In the genomic region with DNA sequence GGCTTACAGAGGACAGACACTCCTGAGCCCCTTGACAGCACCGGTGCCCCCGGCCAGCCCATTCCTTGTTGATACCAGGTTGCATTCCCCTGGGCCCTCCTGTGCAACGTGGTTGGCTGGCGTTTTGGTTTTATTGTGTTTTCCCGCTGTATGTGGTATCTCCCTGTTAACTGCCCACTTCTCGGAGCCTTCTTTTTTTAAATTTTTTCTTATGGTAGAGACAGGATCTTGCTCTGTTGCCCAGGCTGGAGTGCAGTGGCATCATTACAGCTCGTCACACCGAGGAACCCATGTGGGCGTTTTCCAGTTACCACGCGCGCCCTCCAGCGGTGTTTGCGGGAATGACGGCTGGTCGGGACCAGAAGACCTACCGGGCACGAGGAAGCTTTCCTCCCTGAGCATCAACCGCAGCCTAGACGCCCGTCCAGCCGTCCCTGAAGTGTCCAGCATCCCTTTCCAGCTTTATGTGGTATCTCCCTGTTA, we compare ENCODE assay signal across 8 cellular contexts. TPM values are rescaled to one million over a fixed set of nuclear protein-coding genes. Genes with fewer than 3 reads are reported as not detected.
DNase-seq lines count a peak whose midpoint lies in the region; ATAC-seq, FAIRE-seq and TF ChIP-seq lines count a peak whose summit lies in the region.

No MANE protein-coding gene starts in this region.

- TF ChIP-seq CTCF in GM13976 (IDR thresholded peaks at IDR 0.05; ENCODE audit: borderline replicate concordance, control extremely low read depth, extremely low read depth, insufficient read depth, missing control alignments) (peak; percentile 73), H1 (IDR thresholded peaks at IDR 0.05; ENCODE audit: control extremely low read depth in 1 of 3, insufficient read depth in 1 of 3, low read depth in 1 of 3, low read length in 3 of 3) (peak in 2 of 3 experiments; percentile 64 to 72; a peak in 3 of 4 replicates), testis (IDR thresholded peaks at IDR 0.05) (peak; percentile 31 to 66 (median 55))
- peak; percentile 60 for TF ChIP-seq CTCF in activated CD8-positive, alpha-beta T cell treated with anti-CD3 and anti-CD28 coated beads for 36 hours (IDR thresholded peaks at IDR 0.05)

- no peaks in the 10 kb centered on the region for H4K20me1 ChIP-seq in H1 (replicated peaks in 1 of 2; ENCODE audit: control insufficient read depth in 1 of 2, insufficient read depth in 2 of 2, low read length in 2 of 2)

- H3K4me1 ChIP-seq in H1 (replicated peaks in 1 of 4; ENCODE audit: control insufficient read depth in 3 of 4, insufficient read depth in 4 of 4, low read length in 3 of 4): no peaks in the 10 kb centered on the region; a peak in 2 of 7 replicates
- peaks cover 5% of the 10 kb centered on the region for H3K4me1 ChIP-seq in testis

- FAIRE-seq in H1 (lab: Jason Lieb, UNC): no peak

- no peak overlapping the region for H2BK12ac ChIP-seq in H1 (ENCODE audit: low read depth, low read length)

- no peak overlapping the region for H4K8ac ChIP-seq in H1 (ENCODE audit: extremely low read depth, insufficient read depth, low read length)

- H3K56ac ChIP-seq in H1 (replicated peaks; ENCODE audit: insufficient read length, low read depth, low read length): no peak overlapping the region

- POLR2A ChIA-PET in activated CD8-positive, alpha-beta T cell treated with anti-CD3 and anti-CD28 coated beads for 36 hours (lab: Charles Lee): interaction anchor here (0.6 to 2.2 kb wide), 7 partner anchors 15 to 1162 kb away, joined by 3 to 8 read pairs (median 4); a partner anchor contains a TSS
- POLR2A ChIA-PET in H1 (lab: Charles Lee; ENCODE audit: partially characterized antibody): no interaction called here

- H3K9ac ChIP-seq in H1 (replicated peaks in 1 of 4; ENCODE audit: extremely low read depth in 1 of 4, low read depth in 3 of 4, low read length in 3 of 4): no peak overlapping the region

- H3K4ac ChIP-seq in H1 (replicated peaks; ENCODE audit: insufficient read length, low read depth, low read length): no peak overlapping the region

- no peaks in the 10 kb centered on the region for H3K9me3 Mint-ChIP-seq in activated CD8-positive, alpha-beta T cell treated with anti-CD3 and anti-CD28 coated beads for 36 hours
- no peaks in the 10 kb centered on the region for H3K9me3 Mint-ChIP-seq in natural killer cell treated with Interleukin-12 subunit alpha and Interleukin-12 subunit beta and Interleukin-15 and Interleukin-18, amount 100 ng/mL, for 72 hours

- no peak overlapping the region for H3K27ac ChIP-seq in H1 (ENCODE audit: low read depth, low read length)
- no peak overlapping the region for H3K27ac ChIP-seq in testis

- peaks cover 14% of the 10 kb centered on the region for H3K27me3 Mint-ChIP-seq in activated CD8-positive, alpha-beta T cell treated with anti-CD3 and anti-CD28 coated beads for 36 hours
- H3K27me3 Mint-ChIP-seq in natural killer cell treated with Interleukin-12 subunit alpha and Interleukin-12 subunit beta and Interleukin-15 and Interleukin-18, amount 100 ng/mL, for 72 hours: peaks cover 11 to 16% of the 10 kb centered on the region in 2 donors

- H3K36me3 ChIP-seq in H1 (ENCODE audit: control insufficient read depth in 2 of 4, insufficient read depth in 4 of 4, low read length in 3 of 4) (no peaks in the 10 kb centered on the region), testis (ENCODE audit: low read depth, missing control alignments) (no peaks in the 10 kb centered on the region)

- no peaks in the 10 kb centered on the region; a peak in 2 of 7 replicates for H3K27me3 ChIP-seq in H1 (replicated peaks in 1 of 4; ENCODE audit: control insufficient read depth in 3 of 4, extremely low read depth in 1 of 4, insufficient read depth in 3 of 4, low read length in 3 of 4)
- no peaks in the 10 kb centered on the region for H3K27me3 ChIP-seq in testis

- no peaks in the 10 kb centered on the region for H3K36me3 Mint-ChIP-seq in activated CD8-positive, alpha-beta T cell treated with anti-CD3 and anti-CD28 coated beads for 36 hours (ENCODE audit: low read depth)
- H3K36me3 Mint-ChIP-seq in natural killer cell treated with Interleukin-12 subunit alpha and Interleukin-12 subunit beta and Interleukin-15 and Interleukin-18, amount 100 ng/mL, for 72 hours: no peaks in the 10 kb centered on the region

- CTCF ChIA-PET in activated CD8-positive, alpha-beta T cell treated with anti-CD3 and anti-CD28 coated beads for 36 hours (lab: Charles Lee): interaction anchor here (0.7 to 8.0 kb wide), 24 partner anchors 10 to 211 kb away, joined by 3 to 87 read pairs (median 4); a partner anchor contains a TSS
- CTCF ChIA-PET in H1 (lab: Charles Lee; ENCODE audit: partially characterized antibody): interaction anchor here (0.5 to 3.2 kb wide), 29 partner anchors 8 to 1690 kb away, joined by 3 to 32 read pairs (median 4); a partner anchor contains a TSS

- no peaks in the 10 kb centered on the region for H3K79me1 ChIP-seq in H1 (ENCODE audit: low read depth, low read length)

- no peak overlapping the region for H2AK5ac ChIP-seq in H1 (ENCODE audit: low read depth, low read length)

- TF ChIP-seq RAD21 in H1 (IDR thresholded peaks at IDR 0.05 in 1 of 2, conservative IDR thresholded peaks at IDR 0.05 in 1 of 2; ENCODE audit: low read depth in 2 of 2, low read length in 2 of 2): peak in 1 of 2 experiments; percentile 45; a peak in 1 of 4 replicates

- H3K14ac ChIP-seq in H1 (ENCODE audit: insufficient read length): no peak overlapping the region

- H3K79me2 ChIP-seq in H1 (ENCODE audit: control insufficient read depth in 1 of 2, insufficient read depth in 2 of 2, low read length in 2 of 2): no peaks in the 10 kb centered on the region

- peak overlapping the region; percentile 60 for H3K4me3 Mint-ChIP-seq in activated CD8-positive, alpha-beta T cell treated with anti-CD3 and anti-CD28 coated beads for 36 hours
- peak overlapping the region; percentile 59 for H3K4me3 Mint-ChIP-seq in natural killer cell treated with Interleukin-12 subunit alpha and Interleukin-12 subunit beta and Interleukin-15 and Interleukin-18, amount 100 ng/mL, for 72 hours

- H3K4me1 Mint-ChIP-seq in activated CD8-positive, alpha-beta T cell treated with anti-CD3 and anti-CD28 coated beads for 36 hours (ENCODE audit: low read depth): peaks cover 15% of the 10 kb centered on the region
- H3K4me1 Mint-ChIP-seq in natural killer cell treated with Interleukin-12 subunit alpha and Interleukin-12 subunit beta and Interleukin-15 and Interleukin-18, amount 100 ng/mL, for 72 hours (ENCODE audit: low read depth in 2 of 2): peaks cover 12% of the 10 kb centered on the region in 2 donors

- no peak overlapping the region for H2BK5ac ChIP-seq in H1 (ENCODE audit: low read depth, low read length)

- 61% methylated on average over 22 of the region's 22 CpGs; no CpG with 5 or more reads in 1 of the 2 experiments for WGBS in H1 (ENCODE audit: extremely low coverage in 1 of 2, insufficient coverage in 1 of 2, insufficient read length in 1 of 2, insufficient replicate concordance in 2 of 2, low coverage in 1 of 2, low lambda C conversion rate in 2 of 2, missing lambda C conversion rate in 1 of 2), 2 experiments
- 19 to 38% methylated on average over 22 of the region's 22 CpGs for WGBS in testis, 2 donors

- H2BK20ac ChIP-seq in H1 (ENCODE audit: low read length): no peak overlapping the region

- intact Hi-C loops in activated CD8-positive, alpha-beta T cell treated with anti-CD3 and anti-CD28 coated beads for 36 hours (cut with micrococcal nuclease): loop anchor here (2.0 kb wide), 1 partner anchor 90 kb away; no protein-coding TSS in a partner anchor
- intact Hi-C loops in testis (cut with DNase I; ENCODE audit: low total_unique reads): loop anchor here (10.0 kb wide), 1 partner anchor 182 kb away; no protein-coding TSS in a partner anchor

- no peak overlapping the region for H2AFZ ChIP-seq in H1 (ENCODE audit: low read length)

- no peak overlapping the region for H2BK15ac ChIP-seq in H1 (ENCODE audit: low read length)

- peak overlapping the region; percentile 88 for H3K27ac Mint-ChIP-seq in activated CD8-positive, alpha-beta T cell treated with anti-CD3 and anti-CD28 coated beads for 36 hours
- peak overlapping the region; percentile 65 to 80 for H3K27ac Mint-ChIP-seq in natural killer cell treated with Interleukin-12 subunit alpha and Interleukin-12 subunit beta and Interleukin-15 and Interleukin-18, amount 100 ng/mL, for 72 hours

- no peaks in the 10 kb centered on the region for H3K23me2 ChIP-seq in H1 (ENCODE audit: low read depth, low read length)

- no peak for TF ChIP-seq EP300 in H1 (IDR thresholded peaks at IDR 0.05; ENCODE audit: borderline replicate concordance in 1 of 2, low read depth in 2 of 2, low read length in 2 of 2)

- peak; percentile 71 for ATAC-seq in activated CD8-positive, alpha-beta T cell treated with anti-CD3 and anti-CD28 coated beads for 36 hours
- peak; percentile 60 to 61 for ATAC-seq in natural killer cell treated with Interleukin-12 subunit alpha and Interleukin-12 subunit beta and Interleukin-15 and Interleukin-18, amount 100 ng/mL, for 72 hours

- H3K18ac ChIP-seq in H1 (ENCODE audit: extremely low read depth, low read length): no peak overlapping the region

- peaks cover 0 to 2% of the 10 kb centered on the region in 2 experiments; a peak in 2 of 4 replicates for H3K9me3 ChIP-seq in H1 (ENCODE audit: insufficient read depth in 2 of 2, low read depth in 1 of 2, low read length in 1 of 2)
- no peaks in the 10 kb centered on the region for H3K9me3 ChIP-seq in testis

- no peak overlapping the region for H3K4me3 ChIP-seq in H1 (ENCODE audit: extremely low read depth in 1 of 4, insufficient read depth in 2 of 4, low read depth in 3 of 4, low read length in 4 of 4)
- H3K4me3 ChIP-seq in testis: no peak overlapping the region

- TF ChIP-seq POLR2A in H1 (IDR thresholded peaks at IDR 0.05; ENCODE audit: control extremely low read depth in 1 of 2, low read depth in 2 of 2, low read length in 2 of 2) (no peak), testis (IDR thresholded peaks at IDR 0.05) (no peak)

- DNase-seq in ACHN: peak; percentile 30
- DNase-seq in GM13976 (ENCODE audit: low spot score): peak; percentile 85
- DNase-seq in NCI-H748 treated with DMSO at 0.1 percent for 48 hours (lab: John Stamatoyannopoulos, UW): peak; percentile 55
- DNase-seq in activated CD8-positive, alpha-beta T cell treated with anti-CD3 and anti-CD28 coated beads for 36 hours: peak; percentile 95
- peak in 1 of 2 experiments; percentile 97 for DNase-seq in H1 (ENCODE audit: low read depth in 1 of 2, low spot score in 2 of 2)
- DNase-seq in natural killer cell treated with Interleukin-12 subunit alpha and Interleukin-12 subunit beta and Interleukin-15 and Interleukin-18, amount 100 ng/mL, for 72 hours (ENCODE audit: low spot score): peak; percentile 83
- peak; percentile 87 for DNase-seq in testis
- DNase-seq in cortex of kidney (lab: John Stamatoyannopoulos, UW): no peak

- no peak overlapping the region for H4K91ac ChIP-seq in H1 (replicated peaks; ENCODE audit: insufficient read length, low read length)

- H4K5ac ChIP-seq in H1 (ENCODE audit: insufficient read length, low read depth, low read length): no peak overlapping the region

- no peak overlapping the region for H2BK120ac ChIP-seq in H1 (replicated peaks; ENCODE audit: low read depth, low read length)

- H3K23ac ChIP-seq in H1 (ENCODE audit: insufficient read length): no peak overlapping the region

- H3K4me2 ChIP-seq in H1 (ENCODE audit: insufficient read depth in 1 of 2, low read depth in 2 of 2, low read length in 2 of 2): no peak overlapping the region

- in situ Hi-C loops in ACHN (cut with HindIII; ENCODE audit: low pct_ligation_motif_present, low pct_unique_long_range_greater_than_20kb, low sequenced_read_pairs) (no loop called here), GM13976 (cut with MboI; ENCODE audit: low sequenced_read_pairs, unreplicated experiment) (loop anchor here (10.0 kb wide), 1 partner anchor 182 kb away; no protein-coding TSS in a partner anchor)

RNA-seq across cellular contexts. Expression of a gene that starts 16.9 kb away (rescaled TPM):
- total RNA-seq in activated CD8-positive, alpha-beta T cell treated with anti-CD3 and anti-CD28 coated beads for 36 hours: 10 to 100 TPM; 22.1 to 23.5 TPM
- total RNA-seq in H1 (2021; fragmentation: NEBNext Ultra II Directional; extraction: Animal tissue kit (Norgen Biotek cat#: 25700)): 15.5 and 16.6 TPM in 2 replicates
- polyA plus RNA-seq in H1 (2011; rRNA removed) (17.7 and 20.3 TPM in 2 replicates), testis (ENCODE audit: insufficient read depth, low read depth, low replicate concordance) (61.4 TPM)
- polyA plus RNA-seq in H1 (2011; cell fraction: cytosol; rRNA removed): 22.7 TPM
- 12.6 TPM for polyA plus RNA-seq in H1 (2011; cell fraction: nucleus; rRNA removed)
- 18.9 to 23.2 TPM (median 21.4 TPM) in 4 replicates for polyA plus RNA-seq in H1 (2012, experiment 1 of 2)
- 18.0 TPM for polyA plus RNA-seq in H1 (2012, experiment 2 of 2)
- 7.9 TPM for polyA plus RNA-seq in H1 (2013, experiment 1 of 2)
- 8.7 TPM for polyA plus RNA-seq in H1 (2013, experiment 2 of 2)
- polyA minus RNA-seq in H1 (2011; rRNA and poly(A)+ RNA removed): 9.8 and 10.7 TPM in 2 replicates
- polyA minus RNA-seq in H1 (2011; cell fraction: cytosol; rRNA and poly(A)+ RNA removed): 7.8 TPM
- 7.3 TPM for polyA minus RNA-seq in H1 (2011; cell fraction: nucleus; rRNA and poly(A)+ RNA removed)
- 10 to 100 TPM; 34.7 to 41.2 TPM for total RNA-seq in natural killer cell treated with Interleukin-12 subunit alpha and Interleukin-12 subunit beta and Interleukin-15 and Interleukin-18, amount 100 ng/mL, for 72 hours
- 10 to 100 TPM; 32.9 to 37.8 TPM for total RNA-seq in testis

RNA-seq across cellular contexts. Expression of a gene that starts 55.7 kb away (rescaled TPM):
- total RNA-seq in activated CD8-positive, alpha-beta T cell treated with anti-CD3 and anti-CD28 coated beads for 36 hours: not detected
- not detected in 2 replicates for total RNA-seq in H1 (2021; fragmentation: NEBNext Ultra II Directional; extraction: Animal tissue kit (Norgen Biotek cat#: 25700))
- polyA plus RNA-seq in H1 (2011; rRNA removed): 0.03 TPM in 1 of 2 replicates, not detected in the other
- polyA plus RNA-seq in H1 (2011; cell fraction: cytosol; rRNA removed): not detected
- polyA plus RNA-seq in H1 (2011; cell fraction: nucleus; rRNA removed): not detected
- not detected in 4 replicates for polyA plus RNA-seq in H1 (2012, experiment 1 of 2)
- polyA plus RNA-seq in H1 (2012, experiment 2 of 2): not detected
- 0.02 TPM for polyA plus RNA-seq in H1 (2013, experiment 1 of 2)
- polyA plus RNA-seq in H1 (2013, experiment 2 of 2): not detected
- not detected in 2 replicates for polyA minus RNA-seq in H1 (2011; rRNA and poly(A)+ RNA removed)
- not detected for polyA minus RNA-seq in H1 (2011; cell fraction: cytosol; rRNA and poly(A)+ RNA removed)
- polyA minus RNA-seq in H1 (2011; cell fraction: nucleus; rRNA and poly(A)+ RNA removed): not detected
- total RNA-seq in natural killer cell treated with Interleukin-12 subunit alpha and Interleukin-12 subunit beta and Interleukin-15 and Interleukin-18, amount 100 ng/mL, for 72 hours: not detected
- total RNA-seq in testis: under 1 TPM in 1 of 2 donors, not detected in 1; 0.24 TPM
- not detected for polyA plus RNA-seq in testis (ENCODE audit: insufficient read depth, low read depth, low replicate concordance)
